Comparison of ENCODE assay signal across 8 cellular contexts in genomic region chrX:38561951-38562719, GRCh38. TPM values are rescaled to one million over a fixed set of nuclear protein-coding genes. Genes with fewer than 3 reads are reported as not detected.
DNase-seq lines count a peak whose midpoint lies in the region; ATAC-seq lines count a peak whose summit lies in the region.

No MANE protein-coding gene starts in this region.

- H3K4me1 Mint-ChIP-seq in CD4-positive, CD25-positive, alpha-beta regulatory T cell = peaks cover 0 to 4% (median 0%) of the 10 kb centered on the region in 4 donors
- H3K4me1 Mint-ChIP-seq in activated T-helper 2 cell treated with anti-CD3 and anti-CD28 coated beads, Interferon-gamma antibody, Interleukin-2, Interleukin-4, amounts not matched to agents 10 μg/mL and 5 μg/mL and 100 μg/mL, durations not matched to agents 14 hours and 24 hours and 36 hours (ENCODE audit: low read depth) = peaks cover 2% of the 10 kb centered on the region

- peaks cover 0 to 2% (median 0%) of the 10 kb centered on the region in 7 donors for H3K9me3 Mint-ChIP-seq in CD4-positive, CD25-positive, alpha-beta regulatory T cell
- no peaks in the 10 kb centered on the region for H3K9me3 Mint-ChIP-seq in activated T-helper 2 cell treated with anti-CD3 and anti-CD28 coated beads, Interferon-gamma antibody, Interleukin-2, Interleukin-4, amounts not matched to agents 10 μg/mL and 5 μg/mL and 100 μg/mL, durations not matched to agents 14 hours and 24 hours and 36 hours

- H3K36me3 ChIP-seq in CD4-positive, CD25-positive, alpha-beta regulatory T cell (ENCODE audit: control insufficient read depth, insufficient read depth, low read length) = no peaks in the 10 kb centered on the region

- intact Hi-C loops in activated T-helper 2 cell treated with anti-CD3 and anti-CD28 coated beads, Interferon-gamma antibody, Interleukin-2, Interleukin-4, amounts not matched to agents 10 μg/mL and 5 μg/mL and 100 μg/mL, durations not matched to agents 14 hours and 24 hours and 36 hours (cut with micrococcal nuclease) = no loop called here
- intact Hi-C loops in Right ventricle myocardium superior (cut with DNase I) = no loop called here

- peaks cover 6% of the 10 kb centered on the region for H3K27me3 ChIP-seq in CD4-positive, CD25-positive, alpha-beta regulatory T cell (ENCODE audit: control insufficient read depth, insufficient read depth, low read length)

- no peak overlapping the region for H3K27ac ChIP-seq in CD4-positive, CD25-positive, alpha-beta regulatory T cell (ENCODE audit: insufficient read depth, low read length, poor library complexity, severe bottlenecking)

- DNase-seq in CD4-positive, CD25-positive, alpha-beta regulatory T cell = peak in 1 of 3 donors; percentile 1
- DNase-seq in NCI-H1694 (lab: John Stamatoyannopoulos, UW) = peak; percentile 62
- DNase-seq in activated T-helper 2 cell treated with anti-CD3 and anti-CD28 coated beads, Interferon-gamma antibody, Interleukin-2, Interleukin-4, amounts not matched to agents 10 μg/mL and 5 μg/mL and 100 μg/mL, durations not matched to agents 14 hours and 24 hours and 36 hours (ENCODE audit: low spot score) = no peak
- peak; percentile 37 for DNase-seq in Right ventricle myocardium superior
- peak; percentile 52 for DNase-seq in occipital lobe (lab: John Stamatoyannopoulos, UW)

- ATAC-seq in CD4-positive, CD25-positive, alpha-beta regulatory T cell (ENCODE audit: low read depth in 2 of 2) = no peak
- ATAC-seq in Right ventricle myocardium superior (ENCODE audit: poor library complexity) (peak; percentile 51), HG02798 (IDR thresholded peaks at IDR 0.05; ENCODE audit: poor library complexity, unreplicated experiment) (no peak), HG03139 (IDR thresholded peaks at IDR 0.05; ENCODE audit: unreplicated experiment) (no peak), GM19328 (IDR thresholded peaks at IDR 0.05; ENCODE audit: unreplicated experiment) (no peak)

- H3K27me3 Mint-ChIP-seq in CD4-positive, CD25-positive, alpha-beta regulatory T cell = peaks cover 18% of the 10 kb centered on the region
- H3K27me3 Mint-ChIP-seq in activated T-helper 2 cell treated with anti-CD3 and anti-CD28 coated beads, Interferon-gamma antibody, Interleukin-2, Interleukin-4, amounts not matched to agents 10 μg/mL and 5 μg/mL and 100 μg/mL, durations not matched to agents 14 hours and 24 hours and 36 hours (ENCODE audit: low read depth) = peaks cover 22% of the 10 kb centered on the region

- H3K36me3 Mint-ChIP-seq in CD4-positive, CD25-positive, alpha-beta regulatory T cell = no peaks in the 10 kb centered on the region
- no peaks in the 10 kb centered on the region for H3K36me3 Mint-ChIP-seq in activated T-helper 2 cell treated with anti-CD3 and anti-CD28 coated beads, Interferon-gamma antibody, Interleukin-2, Interleukin-4, amounts not matched to agents 10 μg/mL and 5 μg/mL and 100 μg/mL, durations not matched to agents 14 hours and 24 hours and 36 hours (ENCODE audit: low read depth)

- no peaks in the 10 kb centered on the region for H3K9me3 ChIP-seq in CD4-positive, CD25-positive, alpha-beta regulatory T cell (ENCODE audit: control insufficient read depth in 2 of 2, low read length in 2 of 2)

- no peak overlapping the region for H3K4me3 ChIP-seq in CD4-positive, CD25-positive, alpha-beta regulatory T cell (ENCODE audit: low read depth, low read length)

- peaks cover 8% of the 10 kb centered on the region for H3K4me1 ChIP-seq in CD4-positive, CD25-positive, alpha-beta regulatory T cell (ENCODE audit: control insufficient read depth, insufficient read depth, low read length, poor library complexity, severe bottlenecking)

- H3K27ac Mint-ChIP-seq in CD4-positive, CD25-positive, alpha-beta regulatory T cell = no peak overlapping the region
- no peak overlapping the region for H3K27ac Mint-ChIP-seq in activated T-helper 2 cell treated with anti-CD3 and anti-CD28 coated beads, Interferon-gamma antibody, Interleukin-2, Interleukin-4, amounts not matched to agents 10 μg/mL and 5 μg/mL and 100 μg/mL, durations not matched to agents 14 hours and 24 hours and 36 hours

- H3K4me3 Mint-ChIP-seq in CD4-positive, CD25-positive, alpha-beta regulatory T cell = peak overlapping the region in 3 of 4 donors; percentile 73 to 86 (median 84)
- H3K4me3 Mint-ChIP-seq in activated T-helper 2 cell treated with anti-CD3 and anti-CD28 coated beads, Interferon-gamma antibody, Interleukin-2, Interleukin-4, amounts not matched to agents 10 μg/mL and 5 μg/mL and 100 μg/mL, durations not matched to agents 14 hours and 24 hours and 36 hours (ENCODE audit: low read depth) = peak overlapping the region; percentile 70

RNA-seq across cellular contexts. Expression of gene TSPAN7, which starts 0.8 kb away (rescaled TPM):
- total RNA-seq in CD4-positive, CD25-positive, alpha-beta regulatory T cell = not detected
- polyA plus RNA-seq in CD4-positive, CD25-positive, alpha-beta regulatory T cell = under 1 TPM in 3 of 4 donors, not detected in 1; 0.16 to 0.72 (median 0.20) TPM
- total RNA-seq in activated T-helper 2 cell treated with anti-CD3 and anti-CD28 coated beads, Interferon-gamma antibody, Interleukin-2, Interleukin-4, amounts not matched to agents 10 μg/mL and 5 μg/mL and 100 μg/mL, durations not matched to agents 14 hours and 24 hours and 36 hours = not detected in 2 replicates
- total RNA-seq in Right ventricle myocardium superior (26.6 TPM), occipital lobe (47.1 TPM)

Comparison
In these comparisons a context has a peak if more than half of its experiments do, and no peak if none do; other contexts are left out.
1. RNA of gene TSPAN7, which starts 0.8 kb away (total RNA-seq): 47.1 TPM in occipital lobe (single experiment) and 26.6 TPM in Right ventricle myocardium superior (single experiment); not detected in activated T-helper 2 cell treated with anti-CD3 and anti-CD28 coated beads, Interferon-gamma antibody, Interleukin-2, Interleukin-4, amounts not matched to agents 10 μg/mL and 5 μg/mL and 100 μg/mL, durations not matched to agents 14 hours and 24 hours and 36 hours and not detected in CD4-positive, CD25-positive, alpha-beta regulatory T cell (single experiment); every median in the first group is over 10 times any median in the second.